9 cellular contexts compared by ENCODE assay signal in genomic region chr1:202966006-202966904, GRCh38. TPM values are rescaled to one million over a fixed set of nuclear protein-coding genes. Genes with fewer than 3 reads are reported as not detected.
DNase-seq lines count a peak whose midpoint lies in the region; ATAC-seq, FAIRE-seq and TF ChIP-seq lines count a peak whose summit lies in the region.
"Had no signal": no experiment of that assay in that cellular context is flagged by ENCODE, and none has a peak within 500 bp of the region (broad histone marks: within the 10 kb centered on the region; RNA-seq: fewer than 3 reads in every experiment).

No MANE protein-coding gene starts in this region.

- H3K4me3 ChIP-seq in K562, result peak overlapping the region; percentile 98
- peak overlapping the region; percentile 76 to 81 for H3K4me3 ChIP-seq in left lung
- H3K4me3 ChIP-seq in thyroid gland (replicated peaks in 1 of 3), result peak overlapping the region; percentile 27 to 95 (median 71)

- in situ Hi-C loops in K562 (cut with MboI), result no loop called here
- in situ Hi-C loops in ACHN (cut with HindIII; ENCODE audit: low pct_ligation_motif_present, low pct_unique_long_range_greater_than_20kb, low sequenced_read_pairs), result no loop called here

- H3K27me3 ChIP-seq in K562 (ENCODE audit: control insufficient read depth in 2 of 2, insufficient read depth in 2 of 2, low read length in 2 of 2) (no peaks in the 10 kb centered on the region), left lung (no peaks in the 10 kb centered on the region), thyroid gland (no peaks in the 10 kb centered on the region)

- no peaks in the 10 kb centered on the region for H4K20me1 ChIP-seq in K562 (replicated peaks; ENCODE audit: control insufficient read depth, insufficient read depth, low read length)

- no peaks in the 10 kb centered on the region for H3K9me1 ChIP-seq in K562 (ENCODE audit: control insufficient read depth, insufficient read depth, low read length)

- CTCF ChIA-PET in K562 (lab: Yijun Ruan, JAX; ENCODE audit: low intra/inter-chr PET ratio), result no interaction called here

- TSS peak; percentile 47 for BruUV-seq in K562 (replicated peaks; lab: Mats Ljungman, UMichigan)

- H3K4me2 ChIP-seq in K562 (ENCODE audit: insufficient read depth, low read length), result peak overlapping the region; percentile 89

- ATAC-seq in HG02840 (IDR thresholded peaks at IDR 0.05; ENCODE audit: low FRiP score, unreplicated experiment) (peak; percentile 3), K562 (peak; percentile 64), left lung (peak; percentile 51)

- TF ChIP-seq POLR2A in K562 (conservative IDR thresholded peaks at IDR 0.05), result no peak
- TF ChIP-seq POLR2A in thyroid gland (IDR thresholded peaks at IDR 0.05), result no peak

- no peak for TF ChIP-seq RAD21 in K562 (CRISPR knock-in tag; conservative IDR thresholded peaks at IDR 0.05 in 1 of 2, IDR thresholded peaks at IDR 0.05 in 1 of 2)

- intact Hi-C loops in K562 (cut with micrococcal nuclease) (no loop called here), left lung (cut with DNase I) (no loop called here), thyroid gland (cut with DNase I) (loop anchor here (5.0 kb wide), 1 partner anchor 41 kb away; the partner anchor contains the start of gene TMEM183A)

- DNase-seq in K562 (ENCODE audit: extremely low read depth in 1 of 4, low spot score in 3 of 4), result peak in 1 of 4 experiments; percentile 52
- DNase-seq in left lung, result no peak
- no peak for DNase-seq in thyroid gland
- DNase-seq in NCI-H2171 (lab: John Stamatoyannopoulos, UW), result no peak
- DNase-seq in NCI-H2227 (lab: John Stamatoyannopoulos, UW; ENCODE audit: unreplicated experiment), result no peak
- no peak for DNase-seq in ACHN

- FAIRE-seq in K562 (lab: Jason Lieb, UNC), result no peak
- FAIRE-seq: endometrium had no signal

- H3K9ac ChIP-seq in K562 (ENCODE audit: insufficient read depth in 1 of 2, low read depth in 2 of 2, low read length in 2 of 2), result peak overlapping the region; percentile 93 to 98

- H3K36me3 ChIP-seq in K562 (ENCODE audit: control insufficient read depth, insufficient read depth, low read length) (peaks cover 45% of the 10 kb centered on the region), left lung (peaks cover 0 to 40% of the 10 kb centered on the region in 2 donors), thyroid gland (no peaks in the 10 kb centered on the region)

- WGBS in K562 (ENCODE audit: insufficient coverage, low coverage, missing lambda C conversion rate), result 27% methylated on average over 18 of the region's 18 CpGs
- 42 to 50% methylated on average over 14 to 17 of the region's 18 CpGs for WGBS in thyroid gland, 2 donors

- TF ChIP-seq CTCF in 22Rv1 (IDR thresholded peaks at IDR 0.05), result no peak
- TF ChIP-seq CTCF in K562 (IDR thresholded peaks at IDR 0.05 in 2 of 3, conservative IDR thresholded peaks at IDR 0.05 in 1 of 3; ENCODE audit: insufficient read depth in 2 of 3, low read depth in 1 of 3, low read length in 3 of 3), result no peak
- TF ChIP-seq CTCF in left lung (IDR thresholded peaks at IDR 0.05), result no peak
- no peak for TF ChIP-seq CTCF in thyroid gland (IDR thresholded peaks at IDR 0.05)

- peak overlapping the region; percentile 93 for H2AFZ ChIP-seq in K562 (ENCODE audit: low read depth, low read length)

- peaks cover 20 to 24% of the 10 kb centered on the region in 2 experiments for H3K4me1 ChIP-seq in K562 (replicated peaks in 1 of 2; ENCODE audit: control insufficient read depth in 2 of 2, insufficient read depth in 2 of 2, low read length in 2 of 2)
- H3K4me1 ChIP-seq in left lung, result peaks cover 11 to 50% of the 10 kb centered on the region in 2 donors
- H3K4me1 ChIP-seq in thyroid gland, result peaks cover 8 to 11% of the 10 kb centered on the region in 2 donors

- peaks cover 11% of the 10 kb centered on the region; the same call in 2 of the 3 replicates for H3K79me2 ChIP-seq in K562 (ENCODE audit: control insufficient read depth, insufficient read depth, low read length)

- H3K27ac ChIP-seq in 22Rv1, result peak overlapping the region; percentile 55
- peak overlapping the region; percentile 75 for H3K27ac ChIP-seq in K562 (ENCODE audit: extremely low read depth, low read depth, low read length)
- peak overlapping the region; percentile 74 to 89 for H3K27ac ChIP-seq in left lung
- peak overlapping the region; percentile 87 to 94 (median 89) for H3K27ac ChIP-seq in thyroid gland

- TF ChIP-seq EP300 in K562 (IDR thresholded peaks at IDR 0.05; ENCODE audit: low read length), result no peak

- POLR2A ChIA-PET in K562 (lab: Yijun Ruan, JAX), result interaction anchor here (0.6 kb wide), 1 partner anchor 110 kb away, joined by 3 read pairs; no protein-coding TSS in a partner anchor

- H3K9me3 ChIP-seq in K562 (replicated peaks; ENCODE audit: control insufficient read depth, insufficient read depth, low read depth, low read length) (no peaks in the 10 kb centered on the region), left lung (no peaks in the 10 kb centered on the region), thyroid gland (no peaks in the 10 kb centered on the region)

RNA-seq across cellular contexts. Expression of gene CYB5R1, which starts 0.8 kb away (rescaled TPM):
- total RNA-seq in K562 (2011; cell fraction: chromatin; rRNA removed; ENCODE audit: low replicate concordance), result 95.0 and 159 TPM in 2 replicates
- 139 and 149 TPM in 2 replicates for total RNA-seq in K562 (2011; cell fraction: nucleolus; rRNA removed)
- total RNA-seq in K562 (2011; cell fraction: nucleoplasm; rRNA removed), result 123 and 126 TPM in 2 replicates
- total RNA-seq in K562 (2014; rRNA removed), result 42.8 and 48.3 TPM in 2 replicates
- total RNA-seq in K562 (2014; rRNA removed; fragmentation: Illumina TruSeq; extraction: Trizol), result 34.4 and 34.6 TPM in 2 replicates
- total RNA-seq in K562 (2015; rRNA removed; fragmentation: Illumina TruSeq; extraction: Trizol), result 32.2 and 32.3 TPM in 2 replicates
- total RNA-seq in K562 (2021), result 38.8 and 41.1 TPM in 2 replicates
- 29.0 and 35.8 TPM in 2 replicates for polyA plus RNA-seq in K562 (2011; rRNA removed)
- polyA plus RNA-seq in K562 (2011; cell fraction: cytosol; rRNA removed), result 22.3 and 33.8 TPM in 2 replicates
- polyA plus RNA-seq in K562 (2011; cell fraction: nucleus; rRNA removed), result 90.4 and 107 TPM in 2 replicates
- 41.2 and 48.6 TPM in 2 replicates for polyA plus RNA-seq in K562 (2012)
- 46.6 and 48.6 TPM in 2 replicates for polyA plus RNA-seq in K562 (2014; fragmentation: Illumina TruSeq; extraction: Trizol)
- 10 to 100 TPM; 10.6 to 14.3 TPM for polyA plus RNA-seq in K562 (2014; fragmentation: Nextera tagmentation; extraction: Ambion mirVana)
- 30.6 and 47.9 TPM in 2 replicates for polyA plus RNA-seq in K562 (2014; rRNA removed)
- polyA minus RNA-seq in K562 (2011; rRNA and poly(A)+ RNA removed), result 24.2 and 35.7 TPM in 2 replicates
- polyA minus RNA-seq in K562 (2011; cell fraction: cytosol; rRNA and poly(A)+ RNA removed), result 9.0 and 16.4 TPM in 2 replicates
- 38.1 and 46.9 TPM in 2 replicates for polyA minus RNA-seq in K562 (2011; cell fraction: nucleus; rRNA and poly(A)+ RNA removed)
- total RNA-seq in left lung, result 10 to 100 TPM; 79.0 to 99.5 TPM
- total RNA-seq in thyroid gland, result 10 to 100 TPM; 48.0 to 94.8 (median 64.6) TPM

RNA-seq across cellular contexts. Expression of gene ADIPOR1, which starts 8.1 kb away (rescaled TPM):
- 104 TPM in 2 replicates for total RNA-seq in K562 (2011; cell fraction: chromatin; rRNA removed; ENCODE audit: low replicate concordance)
- total RNA-seq in K562 (2011; cell fraction: nucleolus; rRNA removed), result 116 and 121 TPM in 2 replicates
- total RNA-seq in K562 (2011; cell fraction: nucleoplasm; rRNA removed), result 166 and 246 TPM in 2 replicates
- total RNA-seq in K562 (2014; rRNA removed) (100 and 120 TPM in 2 replicates), K562 (2014; rRNA removed; fragmentation: Illumina TruSeq; extraction: Trizol) (110 and 117 TPM in 2 replicates), K562 (2015; rRNA removed; fragmentation: Illumina TruSeq; extraction: Trizol) (93.3 and 101 TPM in 2 replicates), K562 (2021) (95.2 and 96.1 TPM in 2 replicates), left lung (100 to 1,000 TPM; 130 to 138 TPM), thyroid gland (100 to 1,000 TPM in 1 of 4 donors, 10 to 100 TPM in 3; 76.3 to 108 (median 81.2) TPM)
- polyA plus RNA-seq in K562 (2011; rRNA removed) (217 and 228 TPM in 2 replicates), K562 (2014; fragmentation: Illumina TruSeq; extraction: Trizol) (137 and 172 TPM in 2 replicates), K562 (2014; fragmentation: Nextera tagmentation; extraction: Ambion mirVana) (10 to 100 TPM; 29.0 to 33.4 TPM), K562 (2014; rRNA removed) (92.6 and 126 TPM in 2 replicates)
- polyA plus RNA-seq in K562 (2011; cell fraction: cytosol; rRNA removed), result 160 and 243 TPM in 2 replicates
- polyA plus RNA-seq in K562 (2011; cell fraction: nucleus; rRNA removed), result 97.3 and 132 TPM in 2 replicates
- 71.4 and 117 TPM in 2 replicates for polyA plus RNA-seq in K562 (2012)
- polyA minus RNA-seq in K562 (2011; rRNA and poly(A)+ RNA removed), result 245 and 292 TPM in 2 replicates
- 94.3 and 109 TPM in 2 replicates for polyA minus RNA-seq in K562 (2011; cell fraction: cytosol; rRNA and poly(A)+ RNA removed)
- 22.8 and 40.0 TPM in 2 replicates for polyA minus RNA-seq in K562 (2011; cell fraction: nucleus; rRNA and poly(A)+ RNA removed)

RNA-seq across cellular contexts. Expression of gene KLHL12, which starts 39.2 kb away (rescaled TPM):
- total RNA-seq in K562 (2011; cell fraction: chromatin; rRNA removed; ENCODE audit: low replicate concordance), result 42.0 and 56.8 TPM in 2 replicates
- 12.5 and 16.1 TPM in 2 replicates for total RNA-seq in K562 (2011; cell fraction: nucleolus; rRNA removed)
- total RNA-seq in K562 (2011; cell fraction: nucleoplasm; rRNA removed), result 21.0 and 23.8 TPM in 2 replicates
- total RNA-seq in K562 (2014; rRNA removed), result 30.7 and 31.5 TPM in 2 replicates
- total RNA-seq in K562 (2014; rRNA removed; fragmentation: Illumina TruSeq; extraction: Trizol), result 40.6 and 43.4 TPM in 2 replicates
- total RNA-seq in K562 (2015; rRNA removed; fragmentation: Illumina TruSeq; extraction: Trizol), result 34.7 and 35.0 TPM in 2 replicates
- 32.0 and 35.2 TPM in 2 replicates for total RNA-seq in K562 (2021)
- polyA plus RNA-seq in K562 (2011; rRNA removed), result 66.8 and 85.1 TPM in 2 replicates
- polyA plus RNA-seq in K562 (2011; cell fraction: cytosol; rRNA removed), result 32.4 and 50.9 TPM in 2 replicates
- 48.0 and 65.3 TPM in 2 replicates for polyA plus RNA-seq in K562 (2011; cell fraction: nucleus; rRNA removed)
- polyA plus RNA-seq in K562 (2012), result 24.1 and 26.7 TPM in 2 replicates
- 37.4 and 40.4 TPM in 2 replicates for polyA plus RNA-seq in K562 (2014; fragmentation: Illumina TruSeq; extraction: Trizol)
- 10 to 100 TPM; 23.1 to 25.7 TPM for polyA plus RNA-seq in K562 (2014; fragmentation: Nextera tagmentation; extraction: Ambion mirVana)
- polyA plus RNA-seq in K562 (2014; rRNA removed), result 32.0 and 33.4 TPM in 2 replicates
- polyA minus RNA-seq in K562 (2011; rRNA and poly(A)+ RNA removed), result 102 and 119 TPM in 2 replicates
- 23.5 and 28.2 TPM in 2 replicates for polyA minus RNA-seq in K562 (2011; cell fraction: cytosol; rRNA and poly(A)+ RNA removed)
- polyA minus RNA-seq in K562 (2011; cell fraction: nucleus; rRNA and poly(A)+ RNA removed), result 15.8 and 27.0 TPM in 2 replicates
- 10 to 100 TPM; 26.6 to 29.7 TPM for total RNA-seq in left lung
- 10 to 100 TPM; 25.1 to 34.0 (median 29.1) TPM for total RNA-seq in thyroid gland

RNA-seq across cellular contexts. Expression of gene TMEM183A, which starts 40.9 kb away (rescaled TPM):
- 131 and 149 TPM in 2 replicates for total RNA-seq in K562 (2011; cell fraction: chromatin; rRNA removed; ENCODE audit: low replicate concordance)
- 80.0 and 91.2 TPM in 2 replicates for total RNA-seq in K562 (2011; cell fraction: nucleolus; rRNA removed)
- 117 and 162 TPM in 2 replicates for total RNA-seq in K562 (2011; cell fraction: nucleoplasm; rRNA removed)
- 119 and 136 TPM in 2 replicates for total RNA-seq in K562 (2014; rRNA removed)
- total RNA-seq in K562 (2014; rRNA removed; fragmentation: Illumina TruSeq; extraction: Trizol), result 127 and 136 TPM in 2 replicates
- 114 TPM in 2 replicates for total RNA-seq in K562 (2015; rRNA removed; fragmentation: Illumina TruSeq; extraction: Trizol)
- 124 and 143 TPM in 2 replicates for total RNA-seq in K562 (2021)
- 166 and 180 TPM in 2 replicates for polyA plus RNA-seq in K562 (2011; rRNA removed)
- 195 and 277 TPM in 2 replicates for polyA plus RNA-seq in K562 (2011; cell fraction: cytosol; rRNA removed)
- 226 and 265 TPM in 2 replicates for polyA plus RNA-seq in K562 (2011; cell fraction: nucleus; rRNA removed)
- 81.2 and 82.1 TPM in 2 replicates for polyA plus RNA-seq in K562 (2012)
- 144 and 190 TPM in 2 replicates for polyA plus RNA-seq in K562 (2014; fragmentation: Illumina TruSeq; extraction: Trizol)
- 10 to 100 TPM; 23.4 to 31.8 TPM for polyA plus RNA-seq in K562 (2014; fragmentation: Nextera tagmentation; extraction: Ambion mirVana)
- polyA plus RNA-seq in K562 (2014; rRNA removed), result 124 and 139 TPM in 2 replicates
- 195 and 208 TPM in 2 replicates for polyA minus RNA-seq in K562 (2011; rRNA and poly(A)+ RNA removed)
- 63.5 and 86.2 TPM in 2 replicates for polyA minus RNA-seq in K562 (2011; cell fraction: cytosol; rRNA and poly(A)+ RNA removed)
- polyA minus RNA-seq in K562 (2011; cell fraction: nucleus; rRNA and poly(A)+ RNA removed), result 54.9 and 85.7 TPM in 2 replicates
- 10 to 100 TPM; 54.0 to 70.9 TPM for total RNA-seq in left lung
- total RNA-seq in thyroid gland, result 10 to 100 TPM; 71.0 to 93.9 (median 84.2) TPM

Comparison
In these comparisons a context has a peak if more than half of its experiments do, and no peak if none do; other contexts are left out.
1. ATAC-seq: peak in every context shown above with its lines; median percentile 64 in K562; 51 in left lung; 3 in HG02840.